10 cellular contexts compared by ENCODE assay signal in the genomic region with DNA sequence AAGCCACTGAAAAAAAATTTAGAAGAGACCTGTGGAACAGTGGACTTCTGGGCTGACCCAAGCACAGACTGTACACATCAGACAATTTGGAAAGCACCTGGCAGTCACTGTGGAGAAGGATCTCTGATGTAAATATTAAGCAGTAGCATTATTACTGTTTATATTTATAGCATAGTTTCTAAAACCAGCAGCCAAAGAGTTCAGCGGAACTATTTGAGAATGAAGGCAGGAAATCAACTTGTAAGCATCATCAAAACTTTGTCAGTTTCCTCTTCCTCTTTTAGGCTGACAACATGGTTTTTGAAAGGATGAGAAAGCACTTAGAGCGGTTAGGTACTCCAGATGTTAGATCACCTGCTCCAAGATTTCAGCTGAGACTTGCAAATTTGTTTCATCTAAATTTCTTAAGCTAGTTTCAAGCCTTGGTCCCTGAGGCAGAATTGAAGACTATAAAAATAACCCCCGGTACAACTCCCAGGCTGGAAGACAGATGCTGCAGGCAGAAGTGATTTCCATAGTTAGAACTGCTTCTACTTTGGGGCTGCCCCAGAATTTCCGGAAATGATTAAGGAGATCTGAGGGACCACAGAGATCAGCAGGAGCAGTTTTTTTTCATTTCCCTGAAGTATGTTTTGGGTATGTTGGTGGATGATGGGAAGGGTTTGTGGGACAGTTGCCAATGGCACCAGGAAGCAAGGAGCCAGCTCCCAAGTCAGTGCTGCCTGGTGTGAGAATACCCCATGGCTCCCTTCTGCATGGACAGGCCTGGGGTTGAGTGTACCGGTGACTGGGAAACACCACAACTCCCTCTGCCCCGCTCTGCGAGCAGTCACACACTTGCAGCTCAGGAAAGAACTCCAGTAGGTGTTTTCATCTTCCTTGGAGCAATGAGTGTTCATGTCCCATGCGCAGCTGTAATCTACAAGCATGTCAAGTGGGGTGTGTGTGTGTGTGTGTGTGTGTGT.
A peak's percentile ranks its signal among the peaks of the same experiment; 100 is the strongest.
DNase-seq lines count a peak whose midpoint lies in the region; ATAC-seq, FAIRE-seq and TF ChIP-seq lines count a peak whose summit lies in the region.
"Had no signal": no experiment of that assay in that cellular context is flagged by ENCODE, and none has a peak within 500 bp of the region (broad histone marks: within the 10 kb centered on the region; RNA-seq: fewer than 3 reads in every experiment).

No MANE protein-coding gene starts in this region.

- intact Hi-C loops in pancreas (cut with DNase I) = no loop called here

- no peak for TF ChIP-seq CTCF in pancreas (IDR thresholded peaks at IDR 0.05)

- WGBS in pancreas, 2 donors = 68 to 78% methylated on average over 8 of the region's 8 CpGs

- H3K27ac ChIP-seq in pancreas = no peak overlapping the region
- H3K27ac ChIP-seq: ovary had no signal

- ATAC-seq in GM18861 (IDR thresholded peaks at IDR 0.05; ENCODE audit: unreplicated experiment) (peak; percentile 74), GM21576 (IDR thresholded peaks at IDR 0.05; ENCODE audit: unreplicated experiment) (peak; percentile 72), pancreas (no peak), HG03097 (IDR thresholded peaks at IDR 0.05; ENCODE audit: low FRiP score, unreplicated experiment) (no peak)

- H3K36me3 ChIP-seq in pancreas = no peaks in the 10 kb centered on the region
- H3K36me3 ChIP-seq: ovary had no signal

- FAIRE-seq in pancreas (lab: Jason Lieb, UNC) = no peak
- FAIRE-seq: G401.6 had no signal

- DNase-seq in Jurkat, Clone E6-1 (ENCODE audit: low read depth, low spot score) = peak; percentile 75
- DNase-seq in lung microvascular endothelial cell (ENCODE audit: low read depth in 2 of 2) = peak; percentile 48 to 72
- DNase-seq in pancreas = no peak
- DNase-seq in GDM1 (lab: John Stamatoyannopoulos, UW) = no peak
- DNase-seq: ovary had no signal

- peak overlapping the region; percentile 9; the same call in 1 of the 2 replicates for H3K4me3 ChIP-seq in Jurkat, Clone E6-1 (ENCODE audit: low read length)
- no peak overlapping the region for H3K4me3 ChIP-seq in pancreas
- H3K4me3 ChIP-seq: coronary artery, ovary had no signal

- H3K27me3 ChIP-seq in pancreas = no peaks in the 10 kb centered on the region
- H3K27me3 ChIP-seq: ovary had no signal

- no peaks in the 10 kb centered on the region for H3K4me1 ChIP-seq in pancreas

- no peaks in the 10 kb centered on the region for H3K9me3 ChIP-seq in pancreas
- H3K9me3 ChIP-seq: ovary had no signal

Comparison
In these comparisons a context has a peak if more than half of its experiments do, and no peak if none do; other contexts are left out.
1. ATAC-seq: peak in GM18861 (single experiment) and GM21576 (single experiment); none in pancreas (0 of 4) and HG03097 (single experiment).
2. DNase-seq: peak in Jurkat, Clone E6-1 (single experiment) and lung microvascular endothelial cell (2 of 2); none in pancreas (0 of 6) and GDM1 (single experiment).